25 cellular contexts compared by ENCODE assay signal in genomic region chr20:50459124-50459918, GRCh38.
"Had no signal": no experiment of that assay in that cellular context is flagged by ENCODE, and none has a peak within 500 bp of the region (broad histone marks: within the 10 kb centered on the region; RNA-seq: fewer than 3 reads in every experiment).

No MANE protein-coding gene starts in this region.

- H3K4me3 Mint-ChIP-seq: endodermal cell, neural crest cell, type B pancreatic cell, WTC11 had no signal

- H3K27ac ChIP-seq: cardiac muscle cell had no signal

- H3K27me3 Mint-ChIP-seq: type B pancreatic cell had no signal

- H3K4me3 ChIP-seq: body of pancreas, cardiac muscle cell, gastroesophageal sphincter, mucosa of descending colon, spleen, testis, vagina had no signal

- ATAC-seq: body of pancreas, WTC11 had no signal

- H3K9me3 ChIP-seq: body of pancreas, gastroesophageal sphincter, mucosa of descending colon, spleen, testis, vagina had no signal

- H3K27me3 ChIP-seq: body of pancreas, cardiac muscle cell, gastroesophageal sphincter, testis, vagina had no signal

- FAIRE-seq: islet of Langerhans had no signal

- H3K9me3 Mint-ChIP-seq: endodermal cell, neural crest cell, type B pancreatic cell, WTC11 had no signal

- H3K36me3 ChIP-seq: cardiac muscle cell, gastroesophageal sphincter, spleen, vagina had no signal

- H3K27ac Mint-ChIP-seq: endodermal cell, type B pancreatic cell, WTC11 had no signal

- H3K4me1 Mint-ChIP-seq: neural crest cell had no signal

- DNase-seq: activated CD4-positive, alpha-beta T cell treated with anti-CD3 and anti-CD28 coated beads, Interleukin-2, amount 50 U/mL, for 48 hours; activated naive CD4-positive, alpha-beta T cell treated with Interleukin-2 at 50 U/mL for 16 hours; activated T-cell treated with anti-CD3 and anti-CD28 coated beads, Interleukin-2, amount 50 U/mL, for 48 hours; anterior cingulate cortex; body of pancreas; cortex of kidney; endodermal cell; head of caudate nucleus; hypothalamus; left cardiac atrium; mesendoderm; mucosa of descending colon; occipital lobe; spleen; stimulated activated CD4-positive, alpha-beta T cell treated with anti-CD3 and anti-CD28 coated beads, Interleukin-4, amount 100 ng/mL, for 1 hour; stimulated activated naive CD4-positive, alpha-beta T cell; T1000; testis had no signal

- H3K36me3 Mint-ChIP-seq: type B pancreatic cell, WTC11 had no signal
